ENCODE assay signal across 23 cellular contexts in the genomic region with DNA sequence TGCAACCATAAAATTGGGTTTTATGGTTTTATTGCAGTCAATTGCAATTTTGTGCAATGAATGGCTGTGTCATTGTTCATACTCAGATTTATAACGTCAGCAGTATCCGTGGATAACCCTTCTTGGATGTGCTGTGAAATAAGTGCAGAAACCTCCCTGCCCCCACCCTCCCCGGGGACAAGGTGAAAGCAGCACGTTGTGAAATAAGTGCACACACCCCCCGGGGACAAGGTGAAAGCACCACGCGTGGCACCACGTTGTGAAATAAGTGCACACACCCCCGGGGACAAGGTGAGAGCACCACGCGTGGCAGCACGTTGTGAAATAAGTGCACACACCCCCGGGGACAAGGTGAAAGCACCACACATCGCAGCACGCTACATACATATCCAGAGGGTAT.
DNase-seq lines count a peak whose midpoint lies in the region; ATAC-seq, FAIRE-seq and TF ChIP-seq lines count a peak whose summit lies in the region.
"Had no signal": no experiment of that assay in that cellular context is flagged by ENCODE, and none has a peak within 500 bp of the region (broad histone marks: within the 10 kb centered on the region; RNA-seq: fewer than 3 reads in every experiment).

No MANE protein-coding gene starts in this region.

- H2BK120ac ChIP-seq in mesendoderm (ENCODE audit: low read depth, low read length), result no peak overlapping the region

- H3K9ac ChIP-seq in mesendoderm (ENCODE audit: low read length), result no peak overlapping the region
- H3K9ac ChIP-seq: BLaER1 treated with 17β-estradiol and CSF1 and Interleukin-3, amounts not matched to agents 10 nM and 100 nM; GM23248 had no signal

- no peak overlapping the region for H2AK5ac ChIP-seq in mesendoderm (ENCODE audit: low read length)

- intact Hi-C loops in transverse colon (cut with DNase I; ENCODE audit: low total_unique reads), result no loop called here

- no peak for TF ChIP-seq EP300 in transverse colon (IDR thresholded peaks at IDR 0.05; ENCODE audit: low read depth)

- no CpG with 5 or more reads among the region's 15 CpGs for WGBS in mesendoderm (ENCODE audit: extremely low coverage, insufficient coverage, low lambda C conversion rate)
- WGBS in transverse colon (ENCODE audit: low coverage in 1 of 2), 2 donors, result 62 to 64% methylated on average over 14 to 15 of the region's 15 CpGs

- H3K4me2 ChIP-seq in mesendoderm (ENCODE audit: low read length), result no peak overlapping the region

- no peak overlapping the region for H4K8ac ChIP-seq in mesendoderm (ENCODE audit: low read depth, low read length)

- no peaks in the 10 kb centered on the region for H3K79me2 ChIP-seq in mesendoderm (ENCODE audit: control insufficient read depth, insufficient read depth, low read length)

- TF ChIP-seq POLR2A in NB4 (IDR thresholded peaks at IDR 0.05; ENCODE audit: extremely low read depth, insufficient read length) (no peak), transverse colon (IDR thresholded peaks at IDR 0.05) (no peak)

- H3K4me1 ChIP-seq in mesendoderm (ENCODE audit: control insufficient read depth, low read depth, low read length) (no peaks in the 10 kb centered on the region), transverse colon (peaks cover 0 to 3% (median 0%) of the 10 kb centered on the region in 4 donors)
- H3K4me1 ChIP-seq: HAP-1, SJSA1 had no signal

- H3K36me3 ChIP-seq in mesendoderm (ENCODE audit: control insufficient read depth, insufficient read depth, low read length) (no peaks in the 10 kb centered on the region), transverse colon (peaks cover 0 to 6% (median under 1%) of the 10 kb centered on the region in 4 donors)
- H3K36me3 ChIP-seq: HAP-1, MG63, SJSA1 had no signal

- no peaks in the 10 kb centered on the region for H3K27me3 ChIP-seq in mesendoderm (ENCODE audit: insufficient read depth, low read length, poor library complexity)
- no peaks in the 10 kb centered on the region for H3K27me3 ChIP-seq in transverse colon
- H3K27me3 ChIP-seq: BLaER1 treated with 17β-estradiol and CSF1 and Interleukin-3, amounts not matched to agents 10 nM and 100 nM; MG63; SJSA1 had no signal

- no peak for ATAC-seq in HG02571 (IDR thresholded peaks at IDR 0.05; ENCODE audit: unreplicated experiment)
- ATAC-seq: Right ventricle myocardium inferior had no signal

- no peak overlapping the region for H2BK15ac ChIP-seq in mesendoderm (replicated peaks; ENCODE audit: low read depth)

- no peak overlapping the region for H3K4ac ChIP-seq in mesendoderm (ENCODE audit: low read depth, low read length)

- TF ChIP-seq CTCF in NB4 (IDR thresholded peaks at IDR 0.05; ENCODE audit: low read depth, low read length) (no peak), fibroblast of villous mesenchyme (IDR thresholded peaks at IDR 0.05; ENCODE audit: insufficient read depth, low read depth, low read length) (no peak), transverse colon (IDR thresholded peaks at IDR 0.05) (no peak)

- no peak for FAIRE-seq in frontal cortex (lab: Jason Lieb, UNC)
- FAIRE-seq: HTR-8/SVneo had no signal

- H3K4me3 ChIP-seq in NB4 (ENCODE audit: low read depth, low read length) (no peak overlapping the region), fibroblast of villous mesenchyme (ENCODE audit: low read depth, low read length) (no peak overlapping the region), mesendoderm (ENCODE audit: low read length) (no peak overlapping the region), transverse colon (no peak overlapping the region)
- H3K4me3 ChIP-seq: BLaER1 treated with 17β-estradiol and CSF1 and Interleukin-3, amounts not matched to agents 10 nM and 100 nM; GM23248; HAP-1; MG63; SJSA1 had no signal

- no peak overlapping the region for H4K5ac ChIP-seq in mesendoderm (ENCODE audit: low read length)

- DNase-seq in NB4 (ENCODE audit: low read depth) (peak; percentile 18), fibroblast of villous mesenchyme (ENCODE audit: low read depth) (peak; percentile 20), mesendoderm (no peak), transverse colon (peak; percentile 87), frontal cortex (ENCODE audit: low spot score in 2 of 2) (no peak), NCI-H226 (no peak)
- DNase-seq in activated naive CD4-positive, alpha-beta T cell treated with anti-CD3 and anti-CD28 coated beads, Interleukin-2, amount 50 U/mL, for 16 hours, result no peak
- DNase-seq: CD4-positive, alpha-beta memory T cell; GM23248; Kasumi-1; MG63; NCI-H1092; NCI-H1436; NCI-H187 treated with DMSO at 0.1 percent for 48 hours; NCI-H2227 treated with DMSO at 0.1 percent for 48 hours; NCI-H510A treated with DMSO at 0.1 percent for 48 hours; NCI-H774 had no signal

- no peak overlapping the region for H2BK5ac ChIP-seq in mesendoderm (ENCODE audit: low read length)

- H3K23ac ChIP-seq in mesendoderm (ENCODE audit: low read length), result peak overlapping the region; percentile 24

- in situ Hi-C loops in transverse colon (cut with MboI; ENCODE audit: low pct_ligation_motif_present in 1 of 4, low pct_unique_long_range_greater_than_20kb in 1 of 4, low sequenced_read_pairs in 3 of 4), result no loop called here

- no peak overlapping the region for H3K56ac ChIP-seq in mesendoderm (ENCODE audit: low read length)

- no peak overlapping the region for H3K18ac ChIP-seq in mesendoderm (ENCODE audit: low read length)

- no peaks in the 10 kb centered on the region for H3K9me3 ChIP-seq in transverse colon
- H3K9me3 ChIP-seq: BLaER1 treated with 17β-estradiol and CSF1 and Interleukin-3, amounts not matched to agents 10 nM and 100 nM; HAP-1; MG63; SJSA1 had no signal

- H3K27ac ChIP-seq in mesendoderm (ENCODE audit: low read depth, low read length) (no peak overlapping the region), transverse colon (no peak overlapping the region)
- H3K27ac ChIP-seq: BLaER1 treated with 17β-estradiol and CSF1 and Interleukin-3, amounts not matched to agents 10 nM and 100 nM; GM23248; SJSA1 had no signal

- H3K79me1 ChIP-seq in mesendoderm (ENCODE audit: low read length), result no peaks in the 10 kb centered on the region

Comparison
In these comparisons a context has a peak if more than half of its experiments do, and no peak if none do; other contexts are left out.
1. DNase-seq: peak in NB4 (single experiment), fibroblast of villous mesenchyme (single experiment) and transverse colon (single experiment); none in mesendoderm (single experiment), activated naive CD4-positive, alpha-beta T cell treated with anti-CD3 and anti-CD28 coated beads, Interleukin-2, amount 50 U/mL, for 16 hours (single experiment), frontal cortex (0 of 2) and NCI-H226 (single experiment).